21 cellular contexts compared by ENCODE assay signal in the genomic region with DNA sequence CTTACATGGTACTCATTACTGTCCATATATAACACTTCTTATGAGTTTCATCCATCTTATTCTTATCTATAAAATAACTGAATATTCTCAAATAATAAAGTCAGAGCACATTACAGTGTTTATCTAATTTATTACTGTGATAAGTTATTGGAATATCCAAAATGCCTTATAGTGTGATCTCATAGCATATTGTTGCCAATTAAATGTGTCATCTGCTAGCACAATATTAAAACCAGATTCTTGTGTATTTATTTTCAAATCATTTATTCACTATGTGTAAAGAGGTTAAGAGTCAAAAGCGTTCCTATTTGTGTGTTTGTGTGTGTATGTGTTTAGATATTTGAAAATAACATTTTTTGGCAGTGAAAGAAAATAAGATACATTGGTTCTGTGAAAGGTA.
A peak's percentile ranks its signal among the peaks of the same experiment; 100 is the strongest.
DNase-seq lines count a peak whose midpoint lies in the region; ATAC-seq lines count a peak whose summit lies in the region.
"Had no signal": no experiment of that assay in that cellular context is flagged by ENCODE, and none has a peak within 500 bp of the region (broad histone marks: within the 10 kb centered on the region; RNA-seq: fewer than 3 reads in every experiment).

No MANE protein-coding gene starts in this region.

- H3K79me1 ChIP-seq in mesenchymal stem cell (replicated peaks; ENCODE audit: low read length, poor library complexity, severe bottlenecking), result peaks cover 1% of the 10 kb centered on the region

- no peak overlapping the region for H2BK15ac ChIP-seq in mesenchymal stem cell (ENCODE audit: low read depth, poor library complexity, severe bottlenecking)

- H3K27ac ChIP-seq in mesenchymal stem cell (ENCODE audit: low read length, poor library complexity, severe bottlenecking), result no peak overlapping the region
- H3K27ac ChIP-seq: 22Rv1 had no signal

- no peaks in the 10 kb centered on the region for H3K36me3 ChIP-seq in mesenchymal stem cell (ENCODE audit: control insufficient read depth in 1 of 2, insufficient read depth in 2 of 2, low read depth in 1 of 2, low read length in 2 of 2)
- H3K36me3 ChIP-seq: BE2C had no signal

- no peak overlapping the region for H2AK5ac ChIP-seq in mesenchymal stem cell (ENCODE audit: low read length, severe bottlenecking)

- H3K9me3 Mint-ChIP-seq in activated T-cell treated with anti-CD3 and anti-CD28 coated beads, Interleukin-2, amount 50 U/mL, for 72 hours, result peaks cover 0 to 2% of the 10 kb centered on the region in 2 donors
- H3K9me3 Mint-ChIP-seq in activated T-cell treated with anti-CD3 and anti-CD28 coated beads, Interleukin-2, amount 50 U/mL, for 4 hours, result no peaks in the 10 kb centered on the region
- H3K9me3 Mint-ChIP-seq: CD8-positive, alpha-beta memory T cell; H9 had no signal

- H4K8ac ChIP-seq in mesenchymal stem cell (ENCODE audit: low read length), result no peak overlapping the region

- no peak overlapping the region for H2BK12ac ChIP-seq in mesenchymal stem cell (ENCODE audit: low read length in 2 of 2)

- ATAC-seq in activated T-cell treated with anti-CD3 and anti-CD28 coated beads, Interleukin-2, amount 50 U/mL, for 72 hours (replicated peaks in 1 of 2), result no peak
- ATAC-seq in activated T-cell treated with anti-CD3 and anti-CD28 coated beads, Interleukin-2, amount 50 U/mL, for 4 hours, result no peak
- ATAC-seq in GM18519 (IDR thresholded peaks at IDR 0.05; ENCODE audit: low FRiP score, unreplicated experiment), result no peak
- ATAC-seq: HepG2 had no signal

- H2AFZ ChIP-seq in mesenchymal stem cell (ENCODE audit: low read depth, low read length), result no peak overlapping the region

- no peak overlapping the region for H3K4me3 Mint-ChIP-seq in activated T-cell treated with anti-CD3 and anti-CD28 coated beads, Interleukin-2, amount 50 U/mL, for 72 hours
- no peak overlapping the region for H3K4me3 Mint-ChIP-seq in activated T-cell treated with anti-CD3 and anti-CD28 coated beads, Interleukin-2, amount 50 U/mL, for 4 hours
- H3K4me3 Mint-ChIP-seq: CD4-positive, CD25-positive, alpha-beta regulatory T cell; CD8-positive, alpha-beta memory T cell; H9; IgD-negative memory B cell had no signal

- H2BK120ac ChIP-seq in mesenchymal stem cell (ENCODE audit: low read depth, low read length), result no peak overlapping the region

- no peaks in the 10 kb centered on the region for H3K36me3 Mint-ChIP-seq in activated T-cell treated with anti-CD3 and anti-CD28 coated beads, Interleukin-2, amount 50 U/mL, for 72 hours (ENCODE audit: insufficient read depth in 2 of 2)
- H3K36me3 Mint-ChIP-seq in activated T-cell treated with anti-CD3 and anti-CD28 coated beads, Interleukin-2, amount 50 U/mL, for 4 hours (ENCODE audit: insufficient read depth), result peaks cover 31% of the 10 kb centered on the region

- 67% methylated on average over 1 of the region's 1 CpG for WGBS in mesenchymal stem cell

- peak overlapping the region; percentile 28 for H3K9ac ChIP-seq in mesenchymal stem cell (ENCODE audit: low read length)

- H3K4ac ChIP-seq in mesenchymal stem cell (ENCODE audit: low read depth in 1 of 2, low read length in 2 of 2), result no peak overlapping the region

- H3K18ac ChIP-seq in mesenchymal stem cell (ENCODE audit: low read depth in 1 of 2, low read length in 2 of 2), result no peak overlapping the region

- peak overlapping the region in 1 of 2 experiments; percentile 32 for H3K4me3 ChIP-seq in mesenchymal stem cell (ENCODE audit: insufficient read depth in 1 of 2, low read depth in 1 of 2, low read length in 2 of 2)

- no peaks in the 10 kb centered on the region for H3K27me3 ChIP-seq in mesenchymal stem cell (ENCODE audit: control insufficient read depth in 1 of 2, insufficient read depth in 1 of 2, low read length in 2 of 2)
- H3K27me3 ChIP-seq: BE2C had no signal

- H3K14ac ChIP-seq in mesenchymal stem cell (ENCODE audit: low read length in 2 of 2), result no peak overlapping the region

- no peaks in the 10 kb centered on the region for H3K4me1 Mint-ChIP-seq in activated T-cell treated with anti-CD3 and anti-CD28 coated beads, Interleukin-2, amount 50 U/mL, for 72 hours (ENCODE audit: low read depth)
- H3K4me1 Mint-ChIP-seq in activated T-cell treated with anti-CD3 and anti-CD28 coated beads, Interleukin-2, amount 50 U/mL, for 4 hours (ENCODE audit: low read depth), result peaks cover 2% of the 10 kb centered on the region
- H3K4me1 Mint-ChIP-seq: H9, IgD-negative memory B cell had no signal

- no peak overlapping the region for H2BK5ac ChIP-seq in mesenchymal stem cell (ENCODE audit: low read depth, low read length, poor library complexity, severe bottlenecking)

- H3K27ac Mint-ChIP-seq in activated T-cell treated with anti-CD3 and anti-CD28 coated beads, Interleukin-2, amount 50 U/mL, for 72 hours, result peak overlapping the region; percentile 42
- H3K27ac Mint-ChIP-seq: CD4-positive, CD25-positive, alpha-beta regulatory T cell; CD8-positive, alpha-beta memory T cell; H9; IgD-negative memory B cell had no signal

- DNase-seq in activated T-cell treated with anti-CD3 and anti-CD28 coated beads, Interleukin-2, amount 50 U/mL, for 72 hours, result no peak
- DNase-seq in activated T-cell treated with anti-CD3 and anti-CD28 coated beads, Interleukin-2, amount 50 U/mL, for 4 hours, result no peak
- DNase-seq in fibroblast of gingiva (ENCODE audit: low read depth), result peak; percentile 6
- DNase-seq in mesenchymal stem cell, result no peak
- no peak for DNase-seq in NCI-H524 treated with DMSO at 0.1 percent for 48 hours (lab: John Stamatoyannopoulos, UW)
- no peak for DNase-seq in COLO668 (lab: John Stamatoyannopoulos, UW; ENCODE audit: unreplicated experiment)
- DNase-seq: BE2C; C1 segment of cervical spinal cord; Caco-2; CD4-positive, CD25-positive, alpha-beta regulatory T cell; CD8-positive, alpha-beta memory T cell; DMS153; DMS79; GDM1; H9; Karpas-422; KBM-7 had no signal

- H3K23ac ChIP-seq in mesenchymal stem cell (ENCODE audit: low read length in 2 of 2), result no peak overlapping the region

- no peak overlapping the region for H3K4me2 ChIP-seq in mesenchymal stem cell (ENCODE audit: low read length, poor library complexity, severe bottlenecking)

- no peak overlapping the region for H4K91ac ChIP-seq in mesenchymal stem cell (ENCODE audit: low read length)

- no peaks in the 10 kb centered on the region for H3K27me3 Mint-ChIP-seq in activated T-cell treated with anti-CD3 and anti-CD28 coated beads, Interleukin-2, amount 50 U/mL, for 72 hours (ENCODE audit: low read depth)
- H3K27me3 Mint-ChIP-seq in activated T-cell treated with anti-CD3 and anti-CD28 coated beads, Interleukin-2, amount 50 U/mL, for 4 hours (ENCODE audit: low read depth), result no peaks in the 10 kb centered on the region
- H3K27me3 Mint-ChIP-seq: CD4-positive, CD25-positive, alpha-beta regulatory T cell; CD8-positive, alpha-beta memory T cell; IgD-negative memory B cell had no signal

- no peaks in the 10 kb centered on the region for H3K4me1 ChIP-seq in mesenchymal stem cell (ENCODE audit: control insufficient read depth, insufficient read depth, low read depth, low read length)
- H3K4me1 ChIP-seq: BE2C, Caco-2 had no signal

- H3K9me3 ChIP-seq in mesenchymal stem cell (ENCODE audit: control insufficient read depth, low read length), result no peaks in the 10 kb centered on the region
- H3K9me3 ChIP-seq: BE2C, Caco-2 had no signal
